26 cellular contexts compared by ENCODE assay signal in genomic region chr10:69570050-69570816, GRCh38. TPM values are rescaled to one million over a fixed set of nuclear protein-coding genes. Genes with fewer than 3 reads are reported as not detected.
DNase-seq lines count a peak whose midpoint lies in the region; ATAC-seq and TF ChIP-seq lines count a peak whose summit lies in the region.
"Had no signal": no experiment of that assay in that cellular context is flagged by ENCODE, and none has a peak within 500 bp of the region (broad histone marks: within the 10 kb centered on the region; RNA-seq: fewer than 3 reads in every experiment).

No MANE protein-coding gene starts in this region.

- peak overlapping the region; percentile 35; the same call in 1 of the 2 replicates for H3K9ac ChIP-seq in iPS-20b (ENCODE audit: low read depth, low read length)
- H3K9ac ChIP-seq: GM23248 had no signal

- ATAC-seq in activated CD4-positive, alpha-beta T cell treated with anti-CD3 and anti-CD28 coated beads for 36 hours = no peak
- ATAC-seq: CD8-positive, alpha-beta T cell; K562 had no signal

- H3K9me3 ChIP-seq in iPS-20b (ENCODE audit: insufficient read depth, low read depth, low read length) = no peaks in the 10 kb centered on the region
- no peaks in the 10 kb centered on the region for H3K9me3 ChIP-seq in MG63
- H3K9me3 ChIP-seq: SJCRH30 had no signal

- peaks cover 27% of the 10 kb centered on the region for H3K4me1 Mint-ChIP-seq in activated naive CD4-positive, alpha-beta T cell treated with anti-CD3 and anti-CD28 coated beads, Interleukin-2, amount 50 U/mL, for 24 hours
- H3K4me1 Mint-ChIP-seq in brain = peaks cover 31% of the 10 kb centered on the region
- H3K4me1 Mint-ChIP-seq in activated CD4-positive, alpha-beta T cell treated with anti-CD3 and anti-CD28 coated beads for 36 hours = peaks cover 21% of the 10 kb centered on the region

- intact Hi-C loops in activated CD4-positive, alpha-beta T cell treated with anti-CD3 and anti-CD28 coated beads for 36 hours (cut with DNase I, micrococcal nuclease) = no loop called here

- H3K36me3 Mint-ChIP-seq in activated naive CD4-positive, alpha-beta T cell treated with anti-CD3 and anti-CD28 coated beads, Interleukin-2, amount 50 U/mL, for 24 hours = no peaks in the 10 kb centered on the region
- no peaks in the 10 kb centered on the region for H3K36me3 Mint-ChIP-seq in brain
- H3K36me3 Mint-ChIP-seq in activated CD4-positive, alpha-beta T cell treated with anti-CD3 and anti-CD28 coated beads for 36 hours (ENCODE audit: low read depth) = no peaks in the 10 kb centered on the region

- TF ChIP-seq CTCF in brain (conservative IDR thresholded peaks at IDR 0.05) (no peak), foreskin fibroblast (IDR thresholded peaks at IDR 0.05; ENCODE audit: low read depth, low read length) (no peak)

- no peak for DNase-seq in activated naive CD4-positive, alpha-beta T cell (lab: John Stamatoyannopoulos, UW)
- DNase-seq in foreskin fibroblast (no peak), MG63 (no peak)
- no peak for DNase-seq in activated CD4-positive, alpha-beta T cell treated with anti-CD3 and anti-CD28 coated beads for 36 hours
- DNase-seq in activated CD8-positive, alpha-beta memory T cell treated with anti-CD3 and anti-CD28 coated beads for 24 hours = no peak
- DNase-seq: AML-193; C1 segment of cervical spinal cord; CD8-positive, alpha-beta T cell; DND-41; GM23248; MM.1S; NCI-H1048; NCI-H1417 treated with DMSO at 0.1 percent for 48 hours; NCI-H187; NCI-H446; NCI-H526; OCI-M1; SJCRH30 had no signal

- H3K36me3 ChIP-seq in iPS-20b (ENCODE audit: insufficient read depth, low read depth, low read length) (no peaks in the 10 kb centered on the region), MG63 (no peaks in the 10 kb centered on the region)
- H3K36me3 ChIP-seq: SJCRH30 had no signal

- peak overlapping the region; percentile 56 for H3K4me3 ChIP-seq in iPS-20b (ENCODE audit: low read length)
- no peak overlapping the region for H3K4me3 ChIP-seq in foreskin fibroblast (ENCODE audit: low read depth in 1 of 2, low read length in 2 of 2)
- no peak overlapping the region for H3K4me3 ChIP-seq in MG63
- H3K4me3 ChIP-seq: GM23248, K562, SJCRH30 had no signal

- CTCF ChIA-PET in activated CD4-positive, alpha-beta T cell treated with anti-CD3 and anti-CD28 coated beads for 36 hours (lab: Charles Lee) = interaction anchor here (0.8 kb wide), 1 partner anchor 11 kb away, joined by 4 read pairs; no protein-coding TSS in a partner anchor

- H3K9me3 Mint-ChIP-seq in activated naive CD4-positive, alpha-beta T cell treated with anti-CD3 and anti-CD28 coated beads, Interleukin-2, amount 50 U/mL, for 24 hours = no peaks in the 10 kb centered on the region
- H3K9me3 Mint-ChIP-seq in brain = peaks cover 0 to 7% (median 0%) of the 10 kb centered on the region in 5 experiments
- no peaks in the 10 kb centered on the region for H3K9me3 Mint-ChIP-seq in activated CD4-positive, alpha-beta T cell treated with anti-CD3 and anti-CD28 coated beads for 36 hours (ENCODE audit: low read depth)

- H3K27ac Mint-ChIP-seq in activated naive CD4-positive, alpha-beta T cell treated with anti-CD3 and anti-CD28 coated beads, Interleukin-2, amount 50 U/mL, for 24 hours = no peak overlapping the region
- H3K27ac Mint-ChIP-seq in brain = no peak overlapping the region
- H3K27ac Mint-ChIP-seq in activated CD4-positive, alpha-beta T cell treated with anti-CD3 and anti-CD28 coated beads for 36 hours = no peak overlapping the region
- H3K27ac Mint-ChIP-seq: CD8-positive, alpha-beta T cell had no signal

- H3K27ac ChIP-seq in iPS-20b (ENCODE audit: low read length) = no peak overlapping the region
- H3K27ac ChIP-seq: GM23248, SJCRH30 had no signal

- H3K27me3 ChIP-seq in iPS-20b (ENCODE audit: insufficient read depth, low read length) (peaks cover 100% of the 10 kb centered on the region), MG63 (peaks cover 74% of the 10 kb centered on the region)
- H3K27me3 ChIP-seq: SJCRH30 had no signal

- peaks cover 64% of the 10 kb centered on the region for H3K27me3 Mint-ChIP-seq in activated naive CD4-positive, alpha-beta T cell treated with anti-CD3 and anti-CD28 coated beads, Interleukin-2, amount 50 U/mL, for 24 hours
- peaks cover 98% of the 10 kb centered on the region for H3K27me3 Mint-ChIP-seq in brain
- H3K27me3 Mint-ChIP-seq in activated CD4-positive, alpha-beta T cell treated with anti-CD3 and anti-CD28 coated beads for 36 hours = peaks cover 69% of the 10 kb centered on the region

- H3K4me3 Mint-ChIP-seq in activated naive CD4-positive, alpha-beta T cell treated with anti-CD3 and anti-CD28 coated beads, Interleukin-2, amount 50 U/mL, for 24 hours = peak overlapping the region; percentile 33
- peak overlapping the region in 4 of 5 experiments; percentile 28 to 81 (median 57) for H3K4me3 Mint-ChIP-seq in brain
- no peak overlapping the region for H3K4me3 Mint-ChIP-seq in activated CD4-positive, alpha-beta T cell treated with anti-CD3 and anti-CD28 coated beads for 36 hours
- H3K4me3 Mint-ChIP-seq: CD8-positive, alpha-beta T cell had no signal

- H3K4me1 ChIP-seq in iPS-20b (ENCODE audit: insufficient read depth, low read length) = peaks cover 41% of the 10 kb centered on the region
- H3K4me1 ChIP-seq: SJCRH30 had no signal

- POLR2A ChIA-PET in activated CD4-positive, alpha-beta T cell treated with anti-CD3 and anti-CD28 coated beads for 36 hours (lab: Charles Lee) = no interaction called here

RNA-seq across cellular contexts. Expression of gene NEUROG3, which starts 3.0 kb away (rescaled TPM):
- not detected for polyA plus RNA-seq in brain (ENCODE audit: insufficient read depth, low read depth, low replicate concordance)
- total RNA-seq in activated CD4-positive, alpha-beta T cell treated with anti-CD3 and anti-CD28 coated beads for 36 hours = under 1 TPM; 0.18 to 0.21 TPM
- total RNA-seq in MG63 (2014; rRNA removed; shearing (Covaris generic); ENCODE audit: low replicate concordance) = not detected in 2 replicates
- total RNA-seq: A172; CD8-positive, alpha-beta T cell; G401; GM23248; K562; LHCN-M2 had no signal
- polyA plus RNA-seq: AG04450, GM23248, K562 had no signal

RNA-seq across cellular contexts. Expression of gene FAM241B, which starts 59.8 kb away (rescaled TPM):
- 33.9 TPM for polyA plus RNA-seq in brain (ENCODE audit: insufficient read depth, low read depth, low replicate concordance)
- total RNA-seq in activated CD4-positive, alpha-beta T cell treated with anti-CD3 and anti-CD28 coated beads for 36 hours = 1 to 10 TPM; 6.3 to 9.6 TPM
- total RNA-seq in MG63 (2014; rRNA removed; shearing (Covaris generic); ENCODE audit: low replicate concordance) = 4.3 and 6.8 TPM in 2 replicates
- total RNA-seq: GM23248, LHCN-M2 had no signal
